ENCODE assay signal across 1 cellular context in the genomic region with DNA sequence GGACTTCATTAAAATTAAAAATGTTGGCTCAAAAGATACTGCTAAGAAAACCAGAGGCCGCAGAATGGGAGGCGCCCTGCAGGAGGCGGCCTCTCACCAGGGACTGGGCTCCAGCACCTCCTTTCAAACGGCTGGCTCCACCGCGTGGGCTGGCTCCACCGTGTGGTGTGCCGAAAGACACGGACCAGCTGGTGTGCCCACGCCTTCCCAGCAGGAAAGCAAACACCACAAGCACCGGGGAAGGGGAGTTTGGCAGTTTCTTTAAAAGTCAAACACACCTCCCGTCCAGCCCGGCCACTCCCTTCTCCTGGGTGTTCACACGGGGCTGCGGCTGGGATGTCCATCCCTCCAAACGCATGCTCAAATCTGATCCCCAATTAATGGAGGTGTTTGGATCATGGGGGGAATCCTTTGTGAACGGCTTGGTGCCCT.
TF ChIP-seq lines count a peak whose summit lies in the region.

No MANE protein-coding gene starts in this region.

TF ChIP-seq in K562, 482 proteins besides CTCF, POLR2A, EP300 and RAD21 (continued from another document):
- TF ChIP-seq, protein P1, sequence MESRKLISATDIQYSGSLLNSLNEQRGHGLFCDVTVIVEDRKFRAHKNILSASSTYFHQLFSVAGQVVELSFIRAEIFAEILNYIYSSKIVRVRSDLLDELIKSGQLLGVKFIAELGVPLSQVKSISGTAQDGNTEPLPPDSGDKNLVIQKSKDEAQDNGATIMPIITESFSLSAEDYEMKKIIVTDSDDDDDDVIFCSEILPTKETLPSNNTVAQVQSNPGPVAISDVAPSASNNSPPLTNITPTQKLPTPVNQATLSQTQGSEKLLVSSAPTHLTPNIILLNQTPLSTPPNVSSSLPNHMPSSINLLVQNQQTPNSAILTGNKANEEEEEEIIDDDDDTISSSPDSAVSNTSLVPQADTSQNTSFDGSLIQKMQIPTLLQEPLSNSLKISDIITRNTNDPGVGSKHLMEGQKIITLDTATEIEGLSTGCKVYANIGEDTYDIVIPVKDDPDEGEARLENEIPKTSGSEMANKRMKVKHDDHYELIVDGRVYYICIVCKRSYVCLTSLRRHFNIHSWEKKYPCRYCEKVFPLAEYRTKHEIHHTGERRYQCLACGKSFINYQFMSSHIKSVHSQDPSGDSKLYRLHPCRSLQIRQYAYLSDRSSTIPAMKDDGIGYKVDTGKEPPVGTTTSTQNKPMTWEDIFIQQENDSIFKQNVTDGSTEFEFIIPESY (CRISPR knock-in tag; IDR thresholded peaks at IDR 0.05), result peak; percentile 92
- TF ChIP-seq KLF16 (IDR thresholded peaks at IDR 0.05), result 0 out of 2 replicates have a peak, but pooled peaks have one; percentile 34
- TF ChIP-seq COPS2 (conservative IDR thresholded peaks at IDR 0.05), result no peak
- TF ChIP-seq, protein P2, sequence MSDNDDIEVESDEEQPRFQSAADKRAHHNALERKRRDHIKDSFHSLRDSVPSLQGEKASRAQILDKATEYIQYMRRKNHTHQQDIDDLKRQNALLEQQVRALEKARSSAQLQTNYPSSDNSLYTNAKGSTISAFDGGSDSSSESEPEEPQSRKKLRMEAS (CRISPR knock-in tag; IDR thresholded peaks at IDR 0.05), result peak; percentile 90
- TF ChIP-seq PHF20 (IDR thresholded peaks at IDR 0.05; ENCODE audit: partially characterized antibody), result no peak
- TF ChIP-seq, protein P3, sequence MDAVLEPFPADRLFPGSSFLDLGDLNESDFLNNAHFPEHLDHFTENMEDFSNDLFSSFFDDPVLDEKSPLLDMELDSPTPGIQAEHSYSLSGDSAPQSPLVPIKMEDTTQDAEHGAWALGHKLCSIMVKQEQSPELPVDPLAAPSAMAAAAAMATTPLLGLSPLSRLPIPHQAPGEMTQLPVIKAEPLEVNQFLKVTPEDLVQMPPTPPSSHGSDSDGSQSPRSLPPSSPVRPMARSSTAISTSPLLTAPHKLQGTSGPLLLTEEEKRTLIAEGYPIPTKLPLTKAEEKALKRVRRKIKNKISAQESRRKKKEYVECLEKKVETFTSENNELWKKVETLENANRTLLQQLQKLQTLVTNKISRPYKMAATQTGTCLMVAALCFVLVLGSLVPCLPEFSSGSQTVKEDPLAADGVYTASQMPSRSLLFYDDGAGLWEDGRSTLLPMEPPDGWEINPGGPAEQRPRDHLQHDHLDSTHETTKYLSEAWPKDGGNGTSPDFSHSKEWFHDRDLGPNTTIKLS (IDR thresholded peaks at IDR 0.05; ENCODE audit: borderline replicate concordance, low read depth), result no peak
- TF ChIP-seq, protein P4, sequence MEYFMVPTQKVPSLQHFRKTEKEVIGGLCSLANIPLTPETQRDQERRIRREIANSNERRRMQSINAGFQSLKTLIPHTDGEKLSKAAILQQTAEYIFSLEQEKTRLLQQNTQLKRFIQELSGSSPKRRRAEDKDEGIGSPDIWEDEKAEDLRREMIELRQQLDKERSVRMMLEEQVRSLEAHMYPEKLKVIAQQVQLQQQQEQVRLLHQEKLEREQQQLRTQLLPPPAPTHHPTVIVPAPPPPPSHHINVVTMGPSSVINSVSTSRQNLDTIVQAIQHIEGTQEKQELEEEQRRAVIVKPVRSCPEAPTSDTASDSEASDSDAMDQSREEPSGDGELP (CRISPR knock-in tag; IDR thresholded peaks at IDR 0.05; ENCODE audit: borderline replicate concordance), result peak; percentile 98
- TF ChIP-seq BHLHE40 (IDR thresholded peaks at IDR 0.05; ENCODE audit: low read length), result 0 out of 2 replicates have a peak, but pooled peaks have one; percentile 30
- no peak for TF ChIP-seq RBM22 (IDR thresholded peaks at IDR 0.05; ENCODE audit: low read depth, low read length, poor library complexity, severe bottlenecking)
